In genomic region chr14:39174560-39175444, GRCh38 we compare ENCODE assay signal across 8 cellular contexts. TPM values are rescaled to one million over a fixed set of nuclear protein-coding genes. Genes with fewer than 3 reads are reported as not detected.
DNase-seq lines count a peak whose midpoint lies in the region; ATAC-seq and TF ChIP-seq lines count a peak whose summit lies in the region.

Gene PNN, plus strand, starts transcription at chr14:39175254. Its CDS starts 26 bp downstream, at chr14:39175280.

- ATAC-seq in HG02623 (IDR thresholded peaks at IDR 0.05; ENCODE audit: unreplicated experiment): peak; percentile 91
- peak; percentile 98 for ATAC-seq in omental fat pad (ENCODE audit: low FRiP score)

- peaks cover 13% of the 10 kb centered on the region for H3K36me3 Mint-ChIP-seq in activated naive CD8-positive, alpha-beta T cell

- peaks cover 5% of the 10 kb centered on the region for H3K4me1 ChIP-seq in testis

- H3K27me3 Mint-ChIP-seq in activated naive CD8-positive, alpha-beta T cell: no peaks in the 10 kb centered on the region

- H3K4me3 ChIP-seq in testis: peak within 1 kb of the TSS; percentile 75 to 99

- peak within 1 kb of the TSS; percentile 91 to 92 for H3K27ac ChIP-seq in testis

- TF ChIP-seq POLR2A in testis (IDR thresholded peaks at IDR 0.05): peak; percentile 58

- intact Hi-C loops in testis (cut with DNase I; ENCODE audit: low total_unique reads): loop anchor here (5.0 kb wide), 1 partner anchor 92 kb away; no protein-coding TSS in a partner anchor

- TF ChIP-seq CTCF in GM10248 (IDR thresholded peaks at IDR 0.05; ENCODE audit: control extremely low read depth, extremely low read depth, low read depth, missing control alignments) (no peak), omental fat pad (IDR thresholded peaks at IDR 0.05) (no peak), testis (IDR thresholded peaks at IDR 0.05) (no peak)

- DNase-seq in GM10248 (ENCODE audit: extremely low spot score): peak; percentile 94
- peak; percentile 99 for DNase-seq in NCI-H1105 (lab: John Stamatoyannopoulos, UW)
- peak; percentile 93 for DNase-seq in SKM-1 treated with dmso at 0.1 percent for 144 hours (lab: John Stamatoyannopoulos, UW; ENCODE audit: unreplicated experiment)
- DNase-seq in glomerular visceral epithelial cell (ENCODE audit: extremely low spot score): peak; percentile 100
- DNase-seq in omental fat pad (ENCODE audit: low spot score): peak; percentile 81
- peak; percentile 98 for DNase-seq in testis

- H3K9me3 ChIP-seq in testis: no peaks in the 10 kb centered on the region

- CTCF ChIA-PET in GM10248 (lab: Yijun Ruan, JAX): interaction anchor here (1.0 kb wide), 1 partner anchor 15 kb away, joined by 3 read pairs; no protein-coding TSS in a partner anchor

- H3K27ac Mint-ChIP-seq in activated naive CD8-positive, alpha-beta T cell: peak within 1 kb of the TSS; percentile 99

- no peaks in the 10 kb centered on the region for H3K27me3 ChIP-seq in testis

- H3K36me3 ChIP-seq in testis (ENCODE audit: low read depth, missing control alignments): no peaks in the 10 kb centered on the region

- POLR2A ChIA-PET in GM10248 (lab: Yijun Ruan, JAX): interaction anchor here (0.7 to 1.4 kb wide), 3 partner anchors 10 to 18 kb away, joined by 3 to 10 read pairs (median 4); no protein-coding TSS in a partner anchor

- peak within 1 kb of the TSS; percentile 98 for H3K4me3 Mint-ChIP-seq in activated naive CD8-positive, alpha-beta T cell

- no peaks in the 10 kb centered on the region for H3K9me3 Mint-ChIP-seq in activated naive CD8-positive, alpha-beta T cell (ENCODE audit: low read depth)

- peaks cover 43% of the 10 kb centered on the region for H3K4me1 Mint-ChIP-seq in activated naive CD8-positive, alpha-beta T cell (ENCODE audit: low read depth)

- 3 to 4% methylated on average over 55 of the region's 56 CpGs for WGBS in testis, 2 donors

RNA-seq across cellular contexts. Expression of gene PNN, which starts in this region (rescaled TPM):
- total RNA-seq in omental fat pad (10 to 100 TPM; 26.4 to 59.4 (median 37.7) TPM), testis (10 to 100 TPM; 54.1 to 78.5 TPM)
- polyA plus RNA-seq in testis (ENCODE audit: insufficient read depth, low read depth, low replicate concordance): 32.5 TPM

Comparison
In these comparisons a context has a peak if more than half of its experiments do, and no peak if none do; other contexts are left out.
1. Peak in every context shown above with its lines: DNase-seq, ATAC-seq, H3K4me3 ChIP-seq and H3K27ac ChIP-seq.